14 cellular contexts compared by ENCODE assay signal in the genomic region with DNA sequence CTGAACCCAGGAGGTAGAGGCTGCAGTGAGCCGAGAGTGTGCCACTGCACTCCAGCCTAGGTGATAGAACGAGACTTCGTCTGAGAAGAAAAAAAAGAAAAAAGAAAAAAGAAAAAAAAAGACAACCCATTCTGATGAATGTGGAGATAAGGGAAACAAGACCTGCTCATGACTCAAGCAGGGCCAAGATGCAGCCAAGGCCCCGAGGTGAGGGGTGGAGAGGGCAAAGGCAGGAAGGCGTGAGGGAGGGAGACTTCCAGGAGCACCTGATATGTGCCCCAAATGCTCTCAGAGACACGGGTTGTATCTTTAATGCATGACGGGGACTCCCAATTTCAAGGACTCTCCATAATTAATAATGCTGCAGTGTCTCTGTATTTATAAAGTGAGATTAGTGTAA.
"Had no signal": no experiment of that assay in that cellular context is flagged by ENCODE, and none has a peak within 500 bp of the region (broad histone marks: within the 10 kb centered on the region; RNA-seq: fewer than 3 reads in every experiment).

No MANE protein-coding gene starts in this region.

- H3K4me3 ChIP-seq: lung, neural progenitor cell, suprapubic skin, vagina had no signal

- H3K27ac ChIP-seq: neural progenitor cell, suprapubic skin, vagina had no signal

- ATAC-seq: left lobe of liver had no signal

- H3K9me3 ChIP-seq: SK-N-SH, suprapubic skin, vagina had no signal

- H3K27me3 ChIP-seq: neural progenitor cell, suprapubic skin, vagina had no signal

- DNase-seq: activated CD4-positive, CD25-positive, alpha-beta regulatory T cell; activated naive CD4-positive, alpha-beta T cell; amygdala; hypothalamus; kidney; SK-N-SH; stimulated activated naive CD4-positive, alpha-beta T cell treated with Interleukin-2 at 50 U/mL for 16 hours had no signal

- H3K4me1 Mint-ChIP-seq: neural progenitor cell had no signal

- H3K4me1 ChIP-seq: neural progenitor cell, suprapubic skin, vagina had no signal

- H3K4me3 Mint-ChIP-seq: mesothelial cell of epicardium, neural progenitor cell had no signal

- H3K27me3 Mint-ChIP-seq: progenitor cell of endocrine pancreas had no signal

- H3K9me3 Mint-ChIP-seq: mesothelial cell of epicardium, neural progenitor cell had no signal

- H3K36me3 ChIP-seq: neural progenitor cell had no signal

- H3K27ac Mint-ChIP-seq: mesothelial cell of epicardium, neural progenitor cell, progenitor cell of endocrine pancreas had no signal
